In the genomic region with DNA sequence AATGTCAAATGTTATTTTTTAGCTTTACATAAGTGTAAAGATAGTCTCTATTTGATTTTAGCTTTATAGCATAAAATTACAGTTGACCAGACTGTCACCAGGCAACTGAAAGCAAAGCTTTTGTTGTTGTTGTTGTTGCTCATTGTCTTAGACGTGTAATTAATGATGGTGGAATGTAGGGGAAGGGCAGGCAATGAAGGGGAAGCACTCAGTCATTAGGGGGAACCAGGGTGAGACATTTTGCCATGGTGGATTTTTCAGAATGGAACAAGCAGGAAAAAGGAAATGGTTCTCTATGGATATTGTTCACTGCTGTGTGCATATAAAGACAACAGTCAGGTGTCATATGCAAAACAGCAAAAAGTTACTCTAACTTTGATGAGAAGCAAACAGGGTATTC, we compare ENCODE assay signal across 14 cellular contexts.
DNase-seq lines count a peak whose midpoint lies in the region; ATAC-seq, FAIRE-seq and TF ChIP-seq lines count a peak whose summit lies in the region.
"Had no signal": no experiment of that assay in that cellular context is flagged by ENCODE, and none has a peak within 500 bp of the region (broad histone marks: within the 10 kb centered on the region; RNA-seq: fewer than 3 reads in every experiment).

No MANE protein-coding gene starts in this region.

- in situ Hi-C loops in HepG2 (cut with HindIII; ENCODE audit: extremely low pct_ligation_motif_present, low pct_unique_long_range_greater_than_20kb), result no loop called here
- in situ Hi-C loops in transverse colon (cut with MboI; ENCODE audit: low pct_ligation_motif_present in 1 of 4, low pct_unique_long_range_greater_than_20kb in 1 of 4, low sequenced_read_pairs in 3 of 4), result no loop called here

- H3K9me3 ChIP-seq in liver (ENCODE audit: control insufficient read depth in 4 of 4, low read length in 3 of 4) (no peaks in the 10 kb centered on the region), HepG2 (ENCODE audit: low read length) (no peaks in the 10 kb centered on the region), lower lobe of right lung (no peaks in the 10 kb centered on the region), transverse colon (no peaks in the 10 kb centered on the region)

- no peaks in the 10 kb centered on the region for H3K27me3 ChIP-seq in liver (ENCODE audit: control insufficient read depth in 4 of 4, insufficient read depth in 4 of 4, low read length in 3 of 4)
- H3K27me3 ChIP-seq in HepG2 (ENCODE audit: control insufficient read depth in 1 of 2, insufficient read depth in 2 of 2, low read length in 2 of 2), result no peaks in the 10 kb centered on the region
- H3K27me3 ChIP-seq in lower lobe of right lung (ENCODE audit: low read depth), result no peaks in the 10 kb centered on the region
- H3K27me3 ChIP-seq in transverse colon, result no peaks in the 10 kb centered on the region
- H3K27me3 ChIP-seq in H7 (ENCODE audit: control insufficient read depth, insufficient read depth, low read length), result no peaks in the 10 kb centered on the region

- H3K79me2 ChIP-seq in HepG2 (ENCODE audit: insufficient read depth, low read length), result peaks cover 45% of the 10 kb centered on the region

- H3K4me3 ChIP-seq in liver (ENCODE audit: low read depth in 1 of 3, low read length in 3 of 3) (no peak overlapping the region), HepG2 (replicated peaks in 1 of 3; ENCODE audit: insufficient read depth in 1 of 3, low read depth in 2 of 3, low read length in 3 of 3) (no peak overlapping the region), lower lobe of right lung (no peak overlapping the region), transverse colon (no peak overlapping the region), H7 (ENCODE audit: insufficient read depth, low read depth, low read length) (no peak overlapping the region)

- no peaks in the 10 kb centered on the region for H3K27me3 Mint-ChIP-seq in activated T-helper 17 cell treated with anti-CD3 and anti-CD28 coated beads, Interleukin-2, amount 50 U/mL, for 72 hours
- no peaks in the 10 kb centered on the region for H3K27me3 Mint-ChIP-seq in naive thymus-derived CD8-positive, alpha-beta T cell

- ATAC-seq in HepG2 (no peak), lower lobe of right lung (no peak)
- ATAC-seq in activated T-helper 17 cell treated with anti-CD3 and anti-CD28 coated beads, Interleukin-2, amount 50 U/mL, for 72 hours (replicated peaks), result no peak
- ATAC-seq in naive thymus-derived CD8-positive, alpha-beta T cell, result no peak
- ATAC-seq: left colon had no signal

- FAIRE-seq in HepG2 (lab: Jason Lieb, UNC), result no peak

- H2AFZ ChIP-seq in HepG2 (ENCODE audit: low read length), result no peak overlapping the region

- H3K9ac ChIP-seq in liver (ENCODE audit: low read depth in 1 of 2, low read length in 2 of 2) (peak overlapping the region in 1 of 2 donors; percentile 50), HepG2 (ENCODE audit: insufficient read depth, low read depth, low read length) (no peak overlapping the region)

- peak overlapping the region; percentile 46 for H3K27ac Mint-ChIP-seq in activated T-helper 17 cell treated with anti-CD3 and anti-CD28 coated beads, Interleukin-2, amount 50 U/mL, for 72 hours
- peak overlapping the region in 2 of 10 donors; percentile 30 to 58 for H3K27ac Mint-ChIP-seq in naive thymus-derived CD8-positive, alpha-beta T cell

- H3K4me1 ChIP-seq in liver (ENCODE audit: control insufficient read depth in 4 of 4, insufficient read depth in 4 of 4, low read length in 3 of 4) (peaks cover 12 to 61% (median 40%) of the 10 kb centered on the region in 4 donors), HepG2 (ENCODE audit: insufficient read depth, low read length) (peaks cover 89% of the 10 kb centered on the region), lower lobe of right lung (peaks cover 67% of the 10 kb centered on the region), transverse colon (peaks cover 44 to 88% (median 64%) of the 10 kb centered on the region in 4 donors)

- peaks cover 40% of the 10 kb centered on the region for H3K4me1 Mint-ChIP-seq in activated T-helper 17 cell treated with anti-CD3 and anti-CD28 coated beads, Interleukin-2, amount 50 U/mL, for 72 hours
- H3K4me1 Mint-ChIP-seq in naive thymus-derived CD8-positive, alpha-beta T cell, result peaks cover 25 to 61% (median 45%) of the 10 kb centered on the region in 4 donors

- no peaks in the 10 kb centered on the region for H4K20me1 ChIP-seq in HepG2 (ENCODE audit: insufficient read depth, low read length)

- TF ChIP-seq POLR2A in HepG2 (IDR thresholded peaks at IDR 0.05; ENCODE audit: insufficient read depth in 1 of 2, low read depth in 2 of 2, low read length in 2 of 2), result no peak
- TF ChIP-seq POLR2A in transverse colon (IDR thresholded peaks at IDR 0.05), result no peak

- no peak for TF ChIP-seq RAD21 in liver (IDR thresholded peaks at IDR 0.05)
- TF ChIP-seq RAD21 in HepG2 (CRISPR knock-in tag; IDR thresholded peaks at IDR 0.05), result no peak

- no peak overlapping the region for H3K4me3 Mint-ChIP-seq in activated T-helper 17 cell treated with anti-CD3 and anti-CD28 coated beads, Interleukin-2, amount 50 U/mL, for 72 hours
- H3K4me3 Mint-ChIP-seq in naive thymus-derived CD8-positive, alpha-beta T cell, result no peak overlapping the region

- 54% methylated on average over 1 of the region's 1 CpG for WGBS in liver
- WGBS in HepG2 (ENCODE audit: low lambda C conversion rate), result 97% methylated on average over 1 of the region's 1 CpG
- WGBS in transverse colon (ENCODE audit: low coverage in 1 of 2), 2 donors, result 11 to 27% methylated on average over 1 of the region's 1 CpG

- DNase-seq in HepG2 (ENCODE audit: low spot score) (no peak), lower lobe of right lung (no peak), transverse colon (no peak), NCI-H2029 treated with DMSO at 0.1 percent for 48 hours (lab: John Stamatoyannopoulos, UW) (no peak), H7 (no peak)
- no peak for DNase-seq in naive thymus-derived CD8-positive, alpha-beta T cell
- DNase-seq: EL, HCEC 1CT, KBM-7, left colon, posterior cingulate gyrus, SHP77 had no signal

- H3K36me3 ChIP-seq in liver (ENCODE audit: control insufficient read depth in 4 of 4, insufficient read depth in 3 of 4, low read depth in 1 of 4, low read length in 3 of 4) (no peaks in the 10 kb centered on the region), HepG2 (replicated peaks in 1 of 2; ENCODE audit: control insufficient read depth in 1 of 2, insufficient read depth in 2 of 2, low read length in 2 of 2) (peaks cover 0 to 2% of the 10 kb centered on the region in 2 experiments; a peak in 1 of 5 replicates), lower lobe of right lung (no peaks in the 10 kb centered on the region), transverse colon (no peaks in the 10 kb centered on the region), H7 (replicated peaks; ENCODE audit: control insufficient read depth, insufficient read depth, low read length) (no peaks in the 10 kb centered on the region)

- POLR2A ChIA-PET in HepG2 (lab: Yijun Ruan, JAX), result no interaction called here
- POLR2A ChIA-PET in naive thymus-derived CD8-positive, alpha-beta T cell (lab: Charles Lee), result no interaction called here

- BruUV-seq in HepG2 (replicated peaks; lab: Mats Ljungman, UMichigan), result no TSS peak

- H3K27ac ChIP-seq in liver (ENCODE audit: low read depth in 1 of 2, low read length in 2 of 2) (peak overlapping the region; percentile 11 to 59), HepG2 (ENCODE audit: extremely low read length, insufficient read depth, low read length) (no peak overlapping the region), lower lobe of right lung (peak overlapping the region; percentile 9), transverse colon (peak overlapping the region; percentile 6 to 40 (median 22))

- TF ChIP-seq CTCF in liver (IDR thresholded peaks at IDR 0.05; ENCODE audit: low read depth, low read length, missing input control) (no peak), HepG2 (CRISPR knock-in tag; IDR thresholded peaks at IDR 0.05) (no peak), lower lobe of right lung (IDR thresholded peaks at IDR 0.05) (no peak), transverse colon (IDR thresholded peaks at IDR 0.05) (no peak)

- no peaks in the 10 kb centered on the region for H3K36me3 Mint-ChIP-seq in activated T-helper 17 cell treated with anti-CD3 and anti-CD28 coated beads, Interleukin-2, amount 50 U/mL, for 72 hours (ENCODE audit: low read depth)
- peaks cover 0 to 3% (median 0%) of the 10 kb centered on the region in 3 donors for H3K36me3 Mint-ChIP-seq in naive thymus-derived CD8-positive, alpha-beta T cell

- H3K9me3 Mint-ChIP-seq in activated T-helper 17 cell treated with anti-CD3 and anti-CD28 coated beads, Interleukin-2, amount 50 U/mL, for 72 hours, result no peaks in the 10 kb centered on the region
- no peaks in the 10 kb centered on the region for H3K9me3 Mint-ChIP-seq in naive thymus-derived CD8-positive, alpha-beta T cell

- TF ChIP-seq EP300 in HepG2 (IDR thresholded peaks at IDR 0.05; ENCODE audit: low read depth in 2 of 2, low read length in 2 of 2) (no peak), HepG2 (CRISPR knock-in tag; IDR thresholded peaks at IDR 0.05; ENCODE audit: borderline replicate concordance) (no peak), transverse colon (IDR thresholded peaks at IDR 0.05; ENCODE audit: low read depth) (no peak)

- intact Hi-C loops in HepG2 (cut with micrococcal nuclease; ENCODE audit: unreplicated experiment), result no loop called here
- intact Hi-C loops in lower lobe of right lung (cut with DNase I), result no loop called here
- intact Hi-C loops in transverse colon (cut with DNase I; ENCODE audit: low total_unique reads), result no loop called here

- no peak overlapping the region for H3K4me2 ChIP-seq in HepG2 (ENCODE audit: low read depth, low read length)

- CTCF ChIA-PET in HepG2 (lab: Yijun Ruan, JAX; ENCODE audit: low intra/inter-chr PET ratio, low total read pairs), result no interaction called here

TF ChIP-seq in liver, 16 proteins besides CTCF, POLR2A, EP300 and RAD21 (continues in another document):
- no peak for TF ChIP-seq HNF4A (conservative IDR thresholded peaks at IDR 0.05)

TF ChIP-seq in HepG2, 621 proteins besides CTCF, POLR2A, EP300 and RAD21 (continues in another document):
- TF ChIP-seq, protein P1, sequence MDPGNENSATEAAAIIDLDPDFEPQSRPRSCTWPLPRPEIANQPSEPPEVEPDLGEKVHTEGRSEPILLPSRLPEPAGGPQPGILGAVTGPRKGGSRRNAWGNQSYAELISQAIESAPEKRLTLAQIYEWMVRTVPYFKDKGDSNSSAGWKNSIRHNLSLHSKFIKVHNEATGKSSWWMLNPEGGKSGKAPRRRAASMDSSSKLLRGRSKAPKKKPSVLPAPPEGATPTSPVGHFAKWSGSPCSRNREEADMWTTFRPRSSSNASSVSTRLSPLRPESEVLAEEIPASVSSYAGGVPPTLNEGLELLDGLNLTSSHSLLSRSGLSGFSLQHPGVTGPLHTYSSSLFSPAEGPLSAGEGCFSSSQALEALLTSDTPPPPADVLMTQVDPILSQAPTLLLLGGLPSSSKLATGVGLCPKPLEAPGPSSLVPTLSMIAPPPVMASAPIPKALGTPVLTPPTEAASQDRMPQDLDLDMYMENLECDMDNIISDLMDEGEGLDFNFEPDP (CRISPR knock-in tag; conservative IDR thresholded peaks at IDR 0.05), result no peak
- TF ChIP-seq KMT2B (CRISPR knock-in tag; IDR thresholded peaks at IDR 0.05), result no peak
- TF ChIP-seq HMGA1 (CRISPR knock-in tag; conservative IDR thresholded peaks at IDR 0.05), result no peak
